ENCODE assay signal across 8 cellular contexts in genomic region chr5:56838409-56839039, GRCh38. TPM values are rescaled to one million over a fixed set of nuclear protein-coding genes. Genes with fewer than 3 reads are reported as not detected.
DNase-seq lines count a peak whose midpoint lies in the region; ATAC-seq, FAIRE-seq and TF ChIP-seq lines count a peak whose summit lies in the region.

No MANE protein-coding gene starts in this region.

- POLR2A ChIA-PET in A673 (lab: Charles Lee; ENCODE audit: low non-redundant PET) = no interaction called here

- intact Hi-C loops in A673 (cut with micrococcal nuclease; ENCODE audit: unreplicated experiment) = loop anchor here (1.0 to 5.0 kb wide), 2 partner anchors 568 to 901 kb away; no protein-coding TSS in a partner anchor

- CTCF ChIA-PET in A673 (lab: Charles Lee) = interaction anchor here (0.8 to 1.7 kb wide), 5 partner anchors 11 to 902 kb away, joined by 3 to 12 read pairs (median 4); no protein-coding TSS in a partner anchor

- peak; percentile 76 for DNase-seq in A673 (ENCODE audit: low spot score)
- DNase-seq in RKO (ENCODE audit: low spot score) = peak; percentile 49
- DNase-seq in dermis microvascular lymphatic vessel endothelial cell (ENCODE audit: low read depth in 2 of 2) = peak; percentile 48 to 70
- peak; percentile 81 for DNase-seq in midbrain (lab: John Stamatoyannopoulos, UW)
- DNase-seq in NK-92 (lab: John Stamatoyannopoulos, UW; ENCODE audit: unreplicated experiment) = no peak

- peak; percentile 85 for FAIRE-seq in G401.6 (lab: Jason Lieb, UNC)

- no peaks in the 10 kb centered on the region for H3K27me3 ChIP-seq in A673 (replicated peaks; ENCODE audit: insufficient read depth, low read depth, low read length, poor library complexity)

- TF ChIP-seq CTCF in A673 (conservative IDR thresholded peaks at IDR 0.05; ENCODE audit: low read depth, low read length) = peak; percentile 63

- no peak overlapping the region for H3K27ac ChIP-seq in A673 (ENCODE audit: low read depth, low read length, poor library complexity, severe bottlenecking)

- H3K9me3 ChIP-seq in A673 (ENCODE audit: low read depth, low read length, poor library complexity, severe bottlenecking) = no peaks in the 10 kb centered on the region

- BruUV-seq in A673 (replicated peaks; lab: Mats Ljungman, UMichigan) = no TSS peak

- no peaks in the 10 kb centered on the region for H3K36me3 ChIP-seq in A673 (ENCODE audit: insufficient read depth, low read length, poor library complexity, severe bottlenecking)

- no peak overlapping the region for H3K4me3 ChIP-seq in A673 (ENCODE audit: low read depth, low read length, poor library complexity, severe bottlenecking)

- no peaks in the 10 kb centered on the region for H3K4me1 ChIP-seq in A673 (ENCODE audit: insufficient read depth, low read length, poor library complexity, severe bottlenecking)

- ATAC-seq in HG03354 (IDR thresholded peaks at IDR 0.05; ENCODE audit: poor library complexity, severe bottlenecking, unreplicated experiment) (peak; percentile 77), GM19397 (IDR thresholded peaks at IDR 0.05; ENCODE audit: unreplicated experiment) (no peak)

RNA-seq across cellular contexts. Expression of gene MAP3K1, which starts 23.2 kb away (rescaled TPM):
- total RNA-seq in A673 (2021) = 6.3 and 7.2 TPM in 2 replicates
- total RNA-seq in dermis microvascular lymphatic vessel endothelial cell = 35.2 and 69.5 TPM in 2 replicates
